In the genomic region with DNA sequence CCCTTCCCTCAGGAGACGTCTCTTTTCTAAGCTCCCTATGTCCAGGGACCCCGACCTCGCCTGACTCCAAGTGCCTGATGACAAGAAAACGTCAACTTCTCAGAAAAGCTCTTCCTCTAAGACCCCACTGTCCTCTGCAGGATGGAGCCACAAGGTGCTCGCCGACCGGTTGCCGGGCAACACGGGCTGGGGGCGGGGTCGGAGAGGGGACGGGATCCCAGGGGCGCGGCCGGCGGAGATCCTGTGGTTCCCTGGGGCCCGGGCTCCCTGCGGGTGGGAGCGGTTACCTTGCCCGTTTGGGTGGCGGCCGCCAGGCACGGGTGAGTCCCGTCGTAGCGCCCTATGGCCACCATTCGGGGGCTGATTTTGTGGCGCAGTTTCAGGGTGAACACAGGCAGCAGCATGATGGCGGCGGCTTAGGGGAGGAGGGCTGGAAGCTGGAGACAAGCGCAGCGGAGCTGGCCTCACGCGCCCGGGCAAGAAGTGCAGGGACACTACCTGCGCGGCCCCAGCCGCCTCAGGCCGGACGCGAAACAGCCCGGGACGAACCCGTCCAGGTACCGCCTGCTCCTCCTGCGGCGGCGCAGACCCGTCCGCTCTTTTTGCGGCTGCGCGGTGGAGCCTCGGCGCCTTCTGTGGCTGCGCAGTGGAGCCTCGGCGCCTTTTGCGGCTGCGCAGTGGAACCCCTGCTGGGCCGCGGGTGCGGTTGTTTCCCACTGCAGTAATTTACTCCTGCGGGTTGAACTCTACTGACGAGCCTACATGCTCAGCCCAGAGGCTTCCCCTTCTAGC, we compare ENCODE assay signal across 1 cellular context.
TF ChIP-seq lines count a peak whose summit lies in the region.

Gene BBS2 (minus strand): TSS at position 566 of the 792 bp plus-strand sequence. CDS start 162 bp downstream, at position 404.

TF ChIP-seq in HepG2, 621 proteins besides CTCF, POLR2A, EP300 and RAD21 (continued from another document and continues in another):
- TF ChIP-seq USF2 (IDR thresholded peaks at IDR 0.05; ENCODE audit: low read depth, low read length) (no peak), USF2 (CRISPR knock-in tag; IDR thresholded peaks at IDR 0.05; ENCODE audit: borderline replicate concordance) (no peak; the same call in 1 of the 2 replicates), PATZ1 (CRISPR knock-in tag; IDR thresholded peaks at IDR 0.05) (no peak), ZNF260 (CRISPR knock-in tag; IDR thresholded peaks at IDR 0.05; ENCODE audit: borderline replicate concordance, low read depth) (no peak), RARG (CRISPR knock-in tag; IDR thresholded peaks at IDR 0.05; ENCODE audit: low read depth) (no peak; the same call in 1 of the 2 replicates), TEAD3 (CRISPR knock-in tag; optimal IDR thresholded peaks at IDR 0.05; ENCODE audit: borderline replicate concordance) (peak; percentile 8), KDM5B (CRISPR knock-in tag; IDR thresholded peaks at IDR 0.05; ENCODE audit: borderline replicate concordance) (peak; percentile 96), NFKBIZ (CRISPR knock-in tag; IDR thresholded peaks at IDR 0.05) (no peak), GLMP (CRISPR knock-in tag; IDR thresholded peaks at IDR 0.05; ENCODE audit: borderline replicate concordance) (no peak), PRMT3 (CRISPR knock-in tag; IDR thresholded peaks at IDR 0.05; ENCODE audit: borderline replicate concordance, low read depth) (no peak), SAP130 (CRISPR knock-in tag; IDR thresholded peaks at IDR 0.05; ENCODE audit: low read depth) (peak; percentile 89), ZNF550 (CRISPR knock-in tag; IDR thresholded peaks at IDR 0.05; ENCODE audit: borderline replicate concordance) (peak; percentile 95; the same call in 1 of the 2 replicates), ZNF609 (CRISPR knock-in tag; IDR thresholded peaks at IDR 0.05; ENCODE audit: borderline replicate concordance) (peak; percentile 28; the same call in 1 of the 2 replicates), ZNF101 (CRISPR knock-in tag; IDR thresholded peaks at IDR 0.05; ENCODE audit: borderline replicate concordance, low read depth) (no peak), CBX2 (IDR thresholded peaks at IDR 0.05; ENCODE audit: low read depth, low read length) (no peak), CBX2 (CRISPR knock-in tag; IDR thresholded peaks at IDR 0.05; ENCODE audit: low read depth) (peak; percentile 81; the same call in 1 of the 2 replicates), SRSF9 (IDR thresholded peaks at IDR 0.05; ENCODE audit: borderline replicate concordance, insufficient read depth, low read depth, low read length, poor library complexity, severe bottlenecking) (no peak), ZBTB21 (CRISPR knock-in tag; IDR thresholded peaks at IDR 0.05) (no peak), PCBP1 (IDR thresholded peaks at IDR 0.05; ENCODE audit: borderline replicate concordance, low read depth, low read length) (no peak), DNMT3B (CRISPR knock-in tag; conservative IDR thresholded peaks at IDR 0.05) (0 out of 2 replicates have a peak, but pooled peaks have one; percentile 20), MAFF (IDR thresholded peaks at IDR 0.05; ENCODE audit: low read depth, low read length) (no peak), ZNF121 (CRISPR knock-in tag; IDR thresholded peaks at IDR 0.05) (no peak)
- TF ChIP-seq, protein P1, sequence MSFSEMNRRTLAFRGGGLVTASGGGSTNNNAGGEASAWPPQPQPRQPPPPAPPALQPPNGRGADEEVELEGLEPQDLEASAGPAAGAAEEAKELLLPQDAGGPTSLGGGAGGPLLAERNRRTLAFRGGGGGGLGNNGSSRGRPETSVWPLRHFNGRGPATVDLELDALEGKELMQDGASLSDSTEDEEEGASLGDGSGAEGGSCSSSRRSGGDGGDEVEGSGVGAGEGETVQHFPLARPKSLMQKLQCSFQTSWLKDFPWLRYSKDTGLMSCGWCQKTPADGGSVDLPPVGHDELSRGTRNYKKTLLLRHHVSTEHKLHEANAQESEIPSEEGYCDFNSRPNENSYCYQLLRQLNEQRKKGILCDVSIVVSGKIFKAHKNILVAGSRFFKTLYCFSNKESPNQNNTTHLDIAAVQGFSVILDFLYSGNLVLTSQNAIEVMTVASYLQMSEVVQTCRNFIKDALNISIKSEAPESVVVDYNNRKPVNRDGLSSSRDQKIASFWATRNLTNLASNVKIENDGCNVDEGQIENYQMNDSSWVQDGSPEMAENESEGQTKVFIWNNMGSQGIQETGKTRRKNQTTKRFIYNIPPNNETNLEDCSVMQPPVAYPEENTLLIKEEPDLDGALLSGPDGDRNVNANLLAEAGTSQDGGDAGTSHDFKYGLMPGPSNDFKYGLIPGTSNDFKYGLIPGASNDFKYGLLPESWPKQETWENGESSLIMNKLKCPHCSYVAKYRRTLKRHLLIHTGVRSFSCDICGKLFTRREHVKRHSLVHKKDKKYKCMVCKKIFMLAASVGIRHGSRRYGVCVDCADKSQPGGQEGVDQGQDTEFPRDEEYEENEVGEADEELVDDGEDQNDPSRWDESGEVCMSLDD (CRISPR knock-in tag; IDR thresholded peaks at IDR 0.05; ENCODE audit: borderline replicate concordance), result 0 out of 2 replicates have a peak, but pooled peaks have one; percentile 47
- TF ChIP-seq, protein P2, sequence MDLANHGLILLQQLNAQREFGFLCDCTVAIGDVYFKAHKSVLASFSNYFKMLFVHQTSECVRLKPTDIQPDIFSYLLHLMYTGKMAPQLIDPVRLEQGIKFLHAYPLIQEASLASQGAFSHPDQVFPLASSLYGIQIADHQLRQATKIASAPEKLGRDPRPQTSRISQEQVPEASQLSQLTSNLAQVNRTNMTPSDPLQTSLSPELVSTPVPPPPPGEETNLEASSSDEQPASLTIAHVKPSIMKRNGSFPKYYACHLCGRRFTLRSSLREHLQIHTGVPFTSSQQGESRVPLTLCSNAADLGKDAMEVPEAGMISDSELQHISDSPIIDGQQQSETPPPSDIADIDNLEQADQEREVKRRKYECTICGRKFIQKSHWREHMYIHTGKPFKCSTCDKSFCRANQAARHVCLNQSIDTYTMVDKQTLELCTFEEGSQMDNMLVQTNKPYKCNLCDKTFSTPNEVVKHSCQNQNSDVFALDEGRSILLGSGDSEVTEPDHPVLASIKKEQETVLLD (CRISPR knock-in tag; IDR thresholded peaks at IDR 0.05; ENCODE audit: low read depth), result no peak
- TF ChIP-seq, protein P3, sequence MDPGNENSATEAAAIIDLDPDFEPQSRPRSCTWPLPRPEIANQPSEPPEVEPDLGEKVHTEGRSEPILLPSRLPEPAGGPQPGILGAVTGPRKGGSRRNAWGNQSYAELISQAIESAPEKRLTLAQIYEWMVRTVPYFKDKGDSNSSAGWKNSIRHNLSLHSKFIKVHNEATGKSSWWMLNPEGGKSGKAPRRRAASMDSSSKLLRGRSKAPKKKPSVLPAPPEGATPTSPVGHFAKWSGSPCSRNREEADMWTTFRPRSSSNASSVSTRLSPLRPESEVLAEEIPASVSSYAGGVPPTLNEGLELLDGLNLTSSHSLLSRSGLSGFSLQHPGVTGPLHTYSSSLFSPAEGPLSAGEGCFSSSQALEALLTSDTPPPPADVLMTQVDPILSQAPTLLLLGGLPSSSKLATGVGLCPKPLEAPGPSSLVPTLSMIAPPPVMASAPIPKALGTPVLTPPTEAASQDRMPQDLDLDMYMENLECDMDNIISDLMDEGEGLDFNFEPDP (CRISPR knock-in tag; conservative IDR thresholded peaks at IDR 0.05), result no peak
